Comparison of ENCODE assay signal across 14 cellular contexts in genomic region chr19:10104130-10104513, GRCh38. TPM values are rescaled to one million over a fixed set of nuclear protein-coding genes. Genes with fewer than 3 reads are reported as not detected.
A peak's percentile ranks its signal among the peaks of the same experiment; 100 is the strongest.
DNase-seq lines count a peak whose midpoint lies in the region; ATAC-seq and TF ChIP-seq lines count a peak whose summit lies in the region.
"Had no signal": no experiment of that assay in that cellular context is flagged by ENCODE, and none has a peak within 500 bp of the region (broad histone marks: within the 10 kb centered on the region; RNA-seq: fewer than 3 reads in every experiment).

No MANE protein-coding gene starts in this region.

- TF ChIP-seq POLR2A in esophagus squamous epithelium (IDR thresholded peaks at IDR 0.05): no peak

- no peak for ATAC-seq in HG02763 (IDR thresholded peaks at IDR 0.05; ENCODE audit: unreplicated experiment)

- peak overlapping the region; percentile 100 for H3K27ac Mint-ChIP-seq in activated CD4-positive, alpha-beta T cell treated with anti-CD3 and anti-CD28 coated beads, Interleukin-2, amount 10 ng/mL, durations not matched to agents 24 days and 14 days
- peak overlapping the region; percentile 100 for H3K27ac Mint-ChIP-seq in activated T-helper 2 cell treated with anti-CD3 and anti-CD28 coated beads, Interferon-gamma antibody, Interleukin-2, Interleukin-4, amounts not matched to agents 10 μg/mL and 5 μg/mL and 100 μg/mL, durations not matched to agents 14 hours and 24 hours and 36 hours
- peak overlapping the region; percentile 95 to 99 (median 99) for H3K27ac Mint-ChIP-seq in nephron

- no peak overlapping the region for H2AFZ ChIP-seq in OCI-LY1 (ENCODE audit: low read length)

- no peaks in the 10 kb centered on the region for H3K9me3 ChIP-seq in OCI-LY1 (ENCODE audit: low read length)
- H3K9me3 ChIP-seq in esophagus squamous epithelium: no peaks in the 10 kb centered on the region
- H3K9me3 ChIP-seq: upper lobe of left lung had no signal

- DNase-seq in activated CD4-positive, alpha-beta T cell treated with anti-CD3 and anti-CD28 coated beads, Interleukin-2, amount 10 ng/mL, durations not matched to agents 24 days and 14 days: no peak
- DNase-seq in activated CD4-positive, alpha-beta T cell treated with anti-CD3 and anti-CD28 coated beads, Interleukin-2, amount 50 U/mL, for 4 hours: no peak
- DNase-seq in activated T-helper 2 cell treated with anti-CD3 and anti-CD28 coated beads, Interferon-gamma antibody, Interleukin-2, Interleukin-4, amounts not matched to agents 10 μg/mL and 5 μg/mL and 100 μg/mL, durations not matched to agents 14 hours and 24 hours and 36 hours (ENCODE audit: low spot score): no peak
- DNase-seq in esophagus squamous epithelium (lab: John Stamatoyannopoulos, UW): no peak
- no peak for DNase-seq in NCI-H1092 treated with DMSO at 0.1 percent for 48 hours (lab: John Stamatoyannopoulos, UW)
- DNase-seq: EL, hypothalamus, NCI-H524 treated with DMSO at 0.1 percent for 48 hours, RPMI8226 had no signal

- H3K27me3 Mint-ChIP-seq in activated CD4-positive, alpha-beta T cell treated with anti-CD3 and anti-CD28 coated beads, Interleukin-2, amount 10 ng/mL, durations not matched to agents 24 days and 14 days: peaks cover 1% of the 10 kb centered on the region
- H3K27me3 Mint-ChIP-seq in activated T-helper 2 cell treated with anti-CD3 and anti-CD28 coated beads, Interferon-gamma antibody, Interleukin-2, Interleukin-4, amounts not matched to agents 10 μg/mL and 5 μg/mL and 100 μg/mL, durations not matched to agents 14 hours and 24 hours and 36 hours (ENCODE audit: low read depth): no peaks in the 10 kb centered on the region
- peaks cover 3% of the 10 kb centered on the region for H3K27me3 Mint-ChIP-seq in nephron (ENCODE audit: low read depth)

- H3K27ac ChIP-seq in OCI-LY1 (ENCODE audit: low read depth, low read length, poor library complexity, severe bottlenecking): peak overlapping the region; percentile 98
- peak overlapping the region in 1 of 4 donors; percentile 21 for H3K27ac ChIP-seq in esophagus squamous epithelium

- H3K27me3 ChIP-seq in OCI-LY1 (ENCODE audit: insufficient read depth, low read length) (no peaks in the 10 kb centered on the region), esophagus squamous epithelium (no peaks in the 10 kb centered on the region)
- H3K27me3 ChIP-seq: cardiac muscle cell, upper lobe of left lung had no signal

- H3K9me2 ChIP-seq in OCI-LY1 (ENCODE audit: low read depth, low read length): no peaks in the 10 kb centered on the region

- H3K36me3 Mint-ChIP-seq in activated CD4-positive, alpha-beta T cell treated with anti-CD3 and anti-CD28 coated beads, Interleukin-2, amount 10 ng/mL, durations not matched to agents 24 days and 14 days (ENCODE audit: low read depth): peaks cover 26% of the 10 kb centered on the region
- peaks cover 24% of the 10 kb centered on the region for H3K36me3 Mint-ChIP-seq in activated T-helper 2 cell treated with anti-CD3 and anti-CD28 coated beads, Interferon-gamma antibody, Interleukin-2, Interleukin-4, amounts not matched to agents 10 μg/mL and 5 μg/mL and 100 μg/mL, durations not matched to agents 14 hours and 24 hours and 36 hours (ENCODE audit: low read depth)
- H3K36me3 Mint-ChIP-seq in nephron (ENCODE audit: low read depth): peaks cover 8% of the 10 kb centered on the region

- H3K4me1 ChIP-seq in OCI-LY1 (ENCODE audit: insufficient read depth, low read length, severe bottlenecking) (peaks cover 69% of the 10 kb centered on the region), esophagus squamous epithelium (peaks cover 10 to 40% (median 14%) of the 10 kb centered on the region in 3 donors)

- H3K36me3 ChIP-seq in OCI-LY1 (ENCODE audit: insufficient read depth, low read length): peaks cover 25% of the 10 kb centered on the region
- peaks cover 11 to 20% (median 16%) of the 10 kb centered on the region in 3 donors for H3K36me3 ChIP-seq in esophagus squamous epithelium

- H3K79me2 ChIP-seq in OCI-LY1 (ENCODE audit: insufficient read depth, low read length): peaks cover 13% of the 10 kb centered on the region

- H3F3A ChIP-seq in OCI-LY1 (ENCODE audit: insufficient read depth, low read length): peaks cover 16% of the 10 kb centered on the region

- peak overlapping the region; percentile 71 for H3K9ac ChIP-seq in OCI-LY1 (ENCODE audit: low read length)

- peak overlapping the region; percentile 85 for H3K4me3 Mint-ChIP-seq in activated CD4-positive, alpha-beta T cell treated with anti-CD3 and anti-CD28 coated beads, Interleukin-2, amount 10 ng/mL, durations not matched to agents 24 days and 14 days
- peak overlapping the region; percentile 18 for H3K4me3 Mint-ChIP-seq in activated T-helper 2 cell treated with anti-CD3 and anti-CD28 coated beads, Interferon-gamma antibody, Interleukin-2, Interleukin-4, amounts not matched to agents 10 μg/mL and 5 μg/mL and 100 μg/mL, durations not matched to agents 14 hours and 24 hours and 36 hours (ENCODE audit: low read depth)
- H3K4me3 Mint-ChIP-seq in nephron: peak overlapping the region; percentile 46 to 94 (median 53)

- H3K9me3 Mint-ChIP-seq in activated CD4-positive, alpha-beta T cell treated with anti-CD3 and anti-CD28 coated beads, Interleukin-2, amount 10 ng/mL, durations not matched to agents 24 days and 14 days: no peaks in the 10 kb centered on the region
- H3K9me3 Mint-ChIP-seq in activated T-helper 2 cell treated with anti-CD3 and anti-CD28 coated beads, Interferon-gamma antibody, Interleukin-2, Interleukin-4, amounts not matched to agents 10 μg/mL and 5 μg/mL and 100 μg/mL, durations not matched to agents 14 hours and 24 hours and 36 hours: no peaks in the 10 kb centered on the region
- no peaks in the 10 kb centered on the region for H3K9me3 Mint-ChIP-seq in nephron

- intact Hi-C loops in activated CD4-positive, alpha-beta T cell treated with anti-CD3 and anti-CD28 coated beads, Interleukin-2, amount 10 ng/mL, durations not matched to agents 24 days and 14 days (cut with micrococcal nuclease): loop anchor here (1.0 to 10.0 kb wide), 4 partner anchors 8 to 991 kb away; partner anchors contain the start of genes CDKN2D, DNMT1 and KRI1
- intact Hi-C loops in activated T-helper 2 cell treated with anti-CD3 and anti-CD28 coated beads, Interferon-gamma antibody, Interleukin-2, Interleukin-4, amounts not matched to agents 10 μg/mL and 5 μg/mL and 100 μg/mL, durations not matched to agents 14 hours and 24 hours and 36 hours (cut with micrococcal nuclease): loop anchor here (1.0 to 2.0 kb wide), 4 partner anchors 8 to 463 kb away; partner anchors contain the start of genes DNMT1 and KRI1
- intact Hi-C loops in esophagus squamous epithelium (cut with DNase I): no loop called here

- TF ChIP-seq CTCF in OCI-LY1 (IDR thresholded peaks at IDR 0.05; ENCODE audit: low read length): no peak
- no peak for TF ChIP-seq CTCF in nephron (IDR thresholded peaks at IDR 0.05; ENCODE audit: unreplicated experiment in 3 of 3)
- no peak for TF ChIP-seq CTCF in esophagus squamous epithelium (IDR thresholded peaks at IDR 0.05)

- H3K4me1 Mint-ChIP-seq in activated CD4-positive, alpha-beta T cell treated with anti-CD3 and anti-CD28 coated beads, Interleukin-2, amount 10 ng/mL, durations not matched to agents 24 days and 14 days: peaks cover 54% of the 10 kb centered on the region
- H3K4me1 Mint-ChIP-seq in activated T-helper 2 cell treated with anti-CD3 and anti-CD28 coated beads, Interferon-gamma antibody, Interleukin-2, Interleukin-4, amounts not matched to agents 10 μg/mL and 5 μg/mL and 100 μg/mL, durations not matched to agents 14 hours and 24 hours and 36 hours (ENCODE audit: low read depth): peaks cover 49% of the 10 kb centered on the region
- H3K4me1 Mint-ChIP-seq in nephron: peaks cover 24% of the 10 kb centered on the region

- peak overlapping the region; percentile 99 for H3K4me3 ChIP-seq in OCI-LY1 (ENCODE audit: low read depth, low read length, poor library complexity, severe bottlenecking)
- H3K4me3 ChIP-seq in esophagus squamous epithelium: no peak overlapping the region
- H3K4me3 ChIP-seq: cardiac muscle cell, upper lobe of left lung had no signal

- H4K20me1 ChIP-seq in OCI-LY1 (ENCODE audit: insufficient read depth, low read length): no peaks in the 10 kb centered on the region

- peak overlapping the region; percentile 61 for H3K4me2 ChIP-seq in OCI-LY1 (ENCODE audit: low read length)

RNA-seq across cellular contexts. Expression of gene ANGPTL6, which starts 1.6 kb away (rescaled TPM):
- 9.9 and 11.4 TPM in 2 replicates for total RNA-seq in activated CD4-positive, alpha-beta T cell treated with anti-CD3 and anti-CD28 coated beads, Interleukin-2, amount 10 ng/mL, durations not matched to agents 24 days and 14 days
- 7.7 and 8.0 TPM in 2 replicates for total RNA-seq in activated T-helper 2 cell treated with anti-CD3 and anti-CD28 coated beads, Interferon-gamma antibody, Interleukin-2, Interleukin-4, amounts not matched to agents 10 μg/mL and 5 μg/mL and 100 μg/mL, durations not matched to agents 14 hours and 24 hours and 36 hours
- total RNA-seq in esophagus squamous epithelium: under 1 TPM in 1 of 4 donors, not detected in 3; 0.42 TPM

RNA-seq across cellular contexts. Expression of gene PPAN, which starts 2.0 kb away (rescaled TPM):
- total RNA-seq in activated CD4-positive, alpha-beta T cell treated with anti-CD3 and anti-CD28 coated beads, Interleukin-2, amount 10 ng/mL, durations not matched to agents 24 days and 14 days: 222 and 232 TPM in 2 replicates
- 160 and 162 TPM in 2 replicates for total RNA-seq in activated T-helper 2 cell treated with anti-CD3 and anti-CD28 coated beads, Interferon-gamma antibody, Interleukin-2, Interleukin-4, amounts not matched to agents 10 μg/mL and 5 μg/mL and 100 μg/mL, durations not matched to agents 14 hours and 24 hours and 36 hours
- total RNA-seq in esophagus squamous epithelium: 10 to 100 TPM; 31.9 to 56.1 (median 39.6) TPM

RNA-seq across cellular contexts. Expression of gene P2RY11, which starts 7.4 kb away (rescaled TPM):
- 61.1 and 62.5 TPM in 2 replicates for total RNA-seq in activated CD4-positive, alpha-beta T cell treated with anti-CD3 and anti-CD28 coated beads, Interleukin-2, amount 10 ng/mL, durations not matched to agents 24 days and 14 days
- 41.8 and 46.5 TPM in 2 replicates for total RNA-seq in activated T-helper 2 cell treated with anti-CD3 and anti-CD28 coated beads, Interferon-gamma antibody, Interleukin-2, Interleukin-4, amounts not matched to agents 10 μg/mL and 5 μg/mL and 100 μg/mL, durations not matched to agents 14 hours and 24 hours and 36 hours
- 1 to 10 TPM; 2.9 to 9.2 (median 5.8) TPM for total RNA-seq in esophagus squamous epithelium

RNA-seq across cellular contexts. Expression of gene EIF3G, which starts 15.6 kb away (rescaled TPM):
- total RNA-seq in activated CD4-positive, alpha-beta T cell treated with anti-CD3 and anti-CD28 coated beads, Interleukin-2, amount 10 ng/mL, durations not matched to agents 24 days and 14 days: 335 and 341 TPM in 2 replicates
- 303 and 306 TPM in 2 replicates for total RNA-seq in activated T-helper 2 cell treated with anti-CD3 and anti-CD28 coated beads, Interferon-gamma antibody, Interleukin-2, Interleukin-4, amounts not matched to agents 10 μg/mL and 5 μg/mL and 100 μg/mL, durations not matched to agents 14 hours and 24 hours and 36 hours
- 100 to 1,000 TPM; 146 to 253 (median 183) TPM for total RNA-seq in esophagus squamous epithelium

RNA-seq across cellular contexts. Expression of gene SHFL, which starts 18.0 kb away (rescaled TPM):
- 56.0 and 60.5 TPM in 2 replicates for total RNA-seq in activated CD4-positive, alpha-beta T cell treated with anti-CD3 and anti-CD28 coated beads, Interleukin-2, amount 10 ng/mL, durations not matched to agents 24 days and 14 days
- 56.1 and 56.2 TPM in 2 replicates for total RNA-seq in activated T-helper 2 cell treated with anti-CD3 and anti-CD28 coated beads, Interferon-gamma antibody, Interleukin-2, Interleukin-4, amounts not matched to agents 10 μg/mL and 5 μg/mL and 100 μg/mL, durations not matched to agents 14 hours and 24 hours and 36 hours
- 10 to 100 TPM in 3 of 4 donors, 1 to 10 TPM in 1; 10.0 to 23.7 (median 14.7) TPM for total RNA-seq in esophagus squamous epithelium

Comparison
In these comparisons a context has a peak if more than half of its experiments do, and no peak if none do; other contexts are left out.
1. H3K4me3 Mint-ChIP-seq: peak in every context shown above with its lines; median percentile 85 in activated CD4-positive, alpha-beta T cell treated with anti-CD3 and anti-CD28 coated beads, Interleukin-2, amount 10 ng/mL, durations not matched to agents 24 days and 14 days; 53 in nephron; 18 in activated T-helper 2 cell treated with anti-CD3 and anti-CD28 coated beads, Interferon-gamma antibody, Interleukin-2, Interleukin-4, amounts not matched to agents 10 μg/mL and 5 μg/mL and 100 μg/mL, durations not matched to agents 14 hours and 24 hours and 36 hours.